22 cellular contexts compared by ENCODE assay signal in genomic region chr1:87176514-87176913, GRCh38.
A peak's percentile ranks its signal among the peaks of the same experiment; 100 is the strongest.
DNase-seq lines count a peak whose midpoint lies in the region; ATAC-seq, FAIRE-seq and TF ChIP-seq lines count a peak whose summit lies in the region.
"Had no signal": no experiment of that assay in that cellular context is flagged by ENCODE, and none has a peak within 500 bp of the region (broad histone marks: within the 10 kb centered on the region; RNA-seq: fewer than 3 reads in every experiment).

No MANE protein-coding gene starts in this region.

- no peak for TF ChIP-seq RAD21 in K562 (CRISPR knock-in tag; conservative IDR thresholded peaks at IDR 0.05 in 1 of 2, IDR thresholded peaks at IDR 0.05 in 1 of 2)

- intact Hi-C loops in K562 (cut with micrococcal nuclease), result no loop called here
- intact Hi-C loops in CD4-positive, alpha-beta T cell (cut with DNase I, micrococcal nuclease), result no loop called here

- no peak for TF ChIP-seq CTCF in K562 (IDR thresholded peaks at IDR 0.05 in 2 of 3, conservative IDR thresholded peaks at IDR 0.05 in 1 of 3; ENCODE audit: insufficient read depth in 2 of 3, low read depth in 1 of 3, low read length in 3 of 3)
- TF ChIP-seq CTCF in CD4-positive, alpha-beta T cell (IDR thresholded peaks at IDR 0.05), result no peak

- no peak for FAIRE-seq in K562 (lab: Jason Lieb, UNC)
- FAIRE-seq: G401.6, H54 had no signal

- no peak overlapping the region for H2AFZ ChIP-seq in K562 (ENCODE audit: low read depth, low read length)

- no TSS peak for BruUV-seq in K562 (replicated peaks; lab: Mats Ljungman, UMichigan)

- peaks cover 12% of the 10 kb centered on the region; the same call in 1 of the 2 replicates for H4K20me1 ChIP-seq in K562 (replicated peaks; ENCODE audit: control insufficient read depth, insufficient read depth, low read length)

- H3K27me3 ChIP-seq in K562 (ENCODE audit: control insufficient read depth in 2 of 2, insufficient read depth in 2 of 2, low read length in 2 of 2), result peaks cover 28 to 33% of the 10 kb centered on the region in 2 experiments
- H3K27me3 ChIP-seq in CD4-positive, alpha-beta T cell (ENCODE audit: control insufficient read depth, insufficient read depth, low read length), result peaks cover 6% of the 10 kb centered on the region
- H3K27me3 ChIP-seq: Peyer's patch had no signal

- no peaks in the 10 kb centered on the region for H3K36me3 ChIP-seq in K562 (ENCODE audit: control insufficient read depth, insufficient read depth, low read length)
- H3K36me3 ChIP-seq: Peyer's patch had no signal

- POLR2A ChIA-PET in K562 (lab: Yijun Ruan, JAX), result no interaction called here
- POLR2A ChIA-PET in CD4-positive, alpha-beta T cell (lab: Charles Lee), result no interaction called here

- H3K9ac ChIP-seq in K562 (ENCODE audit: insufficient read depth in 1 of 2, low read depth in 2 of 2, low read length in 2 of 2), result no peak overlapping the region

- no peak for TF ChIP-seq EP300 in K562 (IDR thresholded peaks at IDR 0.05; ENCODE audit: low read length)

- CTCF ChIA-PET in K562 (lab: Yijun Ruan, JAX; ENCODE audit: low intra/inter-chr PET ratio), result no interaction called here
- CTCF ChIA-PET in CD4-positive, alpha-beta T cell (lab: Charles Lee), result no interaction called here

- H3K27ac ChIP-seq in K562 (ENCODE audit: extremely low read depth, low read depth, low read length), result no peak overlapping the region
- H3K27ac ChIP-seq in CD4-positive, alpha-beta T cell (ENCODE audit: low read depth, low read length), result no peak overlapping the region
- H3K27ac ChIP-seq: Peyer's patch had no signal

- ATAC-seq in HG02885 (IDR thresholded peaks at IDR 0.05; ENCODE audit: poor library complexity, unreplicated experiment) (peak; percentile 36), K562 (no peak)
- no peak for ATAC-seq in CD4-positive, alpha-beta T cell (ENCODE audit: poor library complexity)
- no peak for ATAC-seq in activated naive CD4-positive, alpha-beta T cell treated with anti-CD3 and anti-CD28 coated beads, Interleukin-2, amount 50 U/mL, for 72 hours
- ATAC-seq: SK-N-SH treated with all-trans-retinoic acid at 6 μM for 48 hours, T-helper 17 cell had no signal

- H3K4me1 Mint-ChIP-seq in CD4-positive, alpha-beta T cell (ENCODE audit: low read depth), result no peaks in the 10 kb centered on the region
- H3K4me1 Mint-ChIP-seq: T-helper 17 cell had no signal

- no peaks in the 10 kb centered on the region for H3K9me3 ChIP-seq in K562 (replicated peaks; ENCODE audit: control insufficient read depth, insufficient read depth, low read depth, low read length)
- no peaks in the 10 kb centered on the region for H3K9me3 ChIP-seq in CD4-positive, alpha-beta T cell (ENCODE audit: control insufficient read depth, low read length)
- H3K9me3 ChIP-seq: Caco-2, Peyer's patch had no signal

- H3K4me2 ChIP-seq in K562 (ENCODE audit: insufficient read depth, low read length), result no peak overlapping the region

- no peak overlapping the region for H3K4me3 ChIP-seq in K562
- H3K4me3 ChIP-seq: Peyer's patch had no signal

- no peaks in the 10 kb centered on the region for H3K79me2 ChIP-seq in K562 (ENCODE audit: control insufficient read depth, insufficient read depth, low read length)

- H3K36me3 Mint-ChIP-seq in CD4-positive, alpha-beta T cell (ENCODE audit: low read depth), result no peaks in the 10 kb centered on the region
- H3K36me3 Mint-ChIP-seq in activated naive CD4-positive, alpha-beta T cell treated with anti-CD3 and anti-CD28 coated beads, Interleukin-2, amount 50 U/mL, for 72 hours, result no peaks in the 10 kb centered on the region

- peaks cover 0 to 6% of the 10 kb centered on the region in 2 experiments; a peak in 1 of 5 replicates for H3K4me1 ChIP-seq in K562 (replicated peaks in 1 of 2; ENCODE audit: control insufficient read depth in 2 of 2, insufficient read depth in 2 of 2, low read length in 2 of 2)
- H3K4me1 ChIP-seq: Caco-2, Peyer's patch had no signal

- peaks cover 33% of the 10 kb centered on the region for H3K27me3 Mint-ChIP-seq in CD4-positive, alpha-beta T cell

- H3K4me3 Mint-ChIP-seq in CD4-positive, alpha-beta T cell, result no peak overlapping the region
- H3K4me3 Mint-ChIP-seq: T-helper 17 cell had no signal

- WGBS in K562 (ENCODE audit: insufficient coverage, low coverage, missing lambda C conversion rate), result 0% methylated on average over 5 of the region's 5 CpGs

- no peak for TF ChIP-seq POLR2A in K562 (conservative IDR thresholded peaks at IDR 0.05)

- in situ Hi-C loops in K562 (cut with MboI), result no loop called here

- H3K9me1 ChIP-seq in K562 (ENCODE audit: control insufficient read depth, insufficient read depth, low read length), result no peaks in the 10 kb centered on the region

- DNase-seq in NCI-H510A treated with DMSO at 0.1 percent for 48 hours (lab: John Stamatoyannopoulos, UW) (peak; percentile 16), NCI-H510A (lab: John Stamatoyannopoulos, UW) (no peak), NAMALWA (ENCODE audit: low spot score) (peak; percentile 13), K562 (ENCODE audit: extremely low read depth in 1 of 4, low spot score in 3 of 4) (no peak), NCI-H345 treated with DMSO at 0.1 percent for 48 hours (lab: John Stamatoyannopoulos, UW; ENCODE audit: unreplicated experiment) (no peak)
- no peak for DNase-seq in CD4-positive, alpha-beta T cell
- DNase-seq in activated naive CD4-positive, alpha-beta T cell treated with anti-CD3 and anti-CD28 coated beads, Interleukin-2, amount 50 U/mL, for 72 hours (ENCODE audit: low spot score in 2 of 2), result no peak
- DNase-seq: 8988T, C1 segment of cervical spinal cord, Caco-2, DMS53, NCI-H1105, NCI-H187 treated with DMSO at 0.1 percent for 48 hours, NCI-H2171, NCI-H524 treated with DMSO at 0.1 percent for 48 hours, Peyer's patch, SHP77, T-helper 17 cell had no signal

- no peaks in the 10 kb centered on the region for H3K9me3 Mint-ChIP-seq in CD4-positive, alpha-beta T cell
- no peaks in the 10 kb centered on the region for H3K9me3 Mint-ChIP-seq in activated naive CD4-positive, alpha-beta T cell treated with anti-CD3 and anti-CD28 coated beads, Interleukin-2, amount 50 U/mL, for 72 hours

- H3K27ac Mint-ChIP-seq in CD4-positive, alpha-beta T cell, result no peak overlapping the region
- H3K27ac Mint-ChIP-seq in activated naive CD4-positive, alpha-beta T cell treated with anti-CD3 and anti-CD28 coated beads, Interleukin-2, amount 50 U/mL, for 72 hours, result no peak overlapping the region
- H3K27ac Mint-ChIP-seq: T-helper 17 cell had no signal

TF ChIP-seq in K562, 482 proteins besides CTCF, POLR2A, EP300 and RAD21:
- peak; percentile 36; the same call in 1 of the 2 replicates for TF ChIP-seq L3MBTL2 (IDR thresholded peaks at IDR 0.05)
- peak; percentile 55; the same call in 1 of the 2 replicates for TF ChIP-seq ZNF766 (CRISPR knock-in tag; conservative IDR thresholded peaks at IDR 0.05)
- TF ChIP-seq YBX1 (IDR thresholded peaks at IDR 0.05), result no peak
- no peak for TF ChIP-seq SFPQ (IDR thresholded peaks at IDR 0.05; ENCODE audit: low read depth, low read length)
- TF ChIP-seq SUPT5H (IDR thresholded peaks at IDR 0.05), result no peak
- no peak for TF ChIP-seq XRCC4 (IDR thresholded peaks at IDR 0.05; ENCODE audit: extremely low read depth, insufficient read depth, insufficient read length)
- TF ChIP-seq ZNF431 (CRISPR knock-in tag; IDR thresholded peaks at IDR 0.05), result no peak
- TF ChIP-seq THRB (CRISPR knock-in tag; conservative IDR thresholded peaks at IDR 0.05), result no peak

Comparison
In these comparisons a context has a peak if more than half of its experiments do, and no peak if none do; other contexts are left out.
1. DNase-seq: peak in NCI-H510A treated with DMSO at 0.1 percent for 48 hours (single experiment) and NAMALWA (single experiment); none in NCI-H510A (single experiment), K562 (0 of 4), NCI-H345 treated with DMSO at 0.1 percent for 48 hours (single experiment), CD4-positive, alpha-beta T cell (0 of 10) and activated naive CD4-positive, alpha-beta T cell treated with anti-CD3 and anti-CD28 coated beads, Interleukin-2, amount 50 U/mL, for 72 hours (0 of 2).